1 cellular context compared by ENCODE assay signal in the genomic region with DNA sequence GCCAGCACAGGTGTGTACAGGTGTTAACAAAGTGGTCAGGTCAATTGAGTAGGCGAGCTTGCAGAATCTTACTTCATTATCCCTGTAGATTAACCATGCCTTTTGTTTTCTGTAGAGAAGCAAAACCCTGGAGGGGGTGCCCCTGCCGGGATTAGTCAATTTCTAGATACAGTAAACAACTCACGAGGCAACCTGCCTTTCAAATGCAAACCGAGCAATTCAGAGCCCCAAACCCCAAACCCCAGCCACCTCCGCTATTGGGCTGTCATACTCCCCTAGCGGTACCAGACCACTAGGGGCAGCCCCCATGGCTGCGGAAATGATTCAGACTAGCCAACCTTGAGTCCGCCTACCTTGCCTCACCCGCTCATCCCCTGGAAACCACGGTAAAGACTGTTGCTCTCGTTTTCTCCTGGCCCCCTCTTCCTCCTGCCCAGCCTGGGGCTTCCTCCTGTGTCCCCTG.
TF ChIP-seq lines count a peak whose summit lies in the region.

No MANE protein-coding gene starts in this region.

TF ChIP-seq in GM12878, 131 proteins besides CTCF, POLR2A, EP300 and RAD21 (continued from another document and continues in another):
- TF ChIP-seq, protein P1, sequence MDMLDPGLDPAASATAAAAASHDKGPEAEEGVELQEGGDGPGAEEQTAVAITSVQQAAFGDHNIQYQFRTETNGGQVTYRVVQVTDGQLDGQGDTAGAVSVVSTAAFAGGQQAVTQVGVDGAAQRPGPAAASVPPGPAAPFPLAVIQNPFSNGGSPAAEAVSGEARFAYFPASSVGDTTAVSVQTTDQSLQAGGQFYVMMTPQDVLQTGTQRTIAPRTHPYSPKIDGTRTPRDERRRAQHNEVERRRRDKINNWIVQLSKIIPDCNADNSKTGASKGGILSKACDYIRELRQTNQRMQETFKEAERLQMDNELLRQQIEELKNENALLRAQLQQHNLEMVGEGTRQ (IDR thresholded peaks at IDR 0.05; ENCODE audit: borderline replicate concordance, low read depth, low read length): no peak
- no peak for TF ChIP-seq HCFC1 (IDR thresholded peaks at IDR 0.05; ENCODE audit: low read length)
- no peak for TF ChIP-seq POLR2AphosphoS5 (IDR thresholded peaks at IDR 0.05; ENCODE audit: low read length)
- no peak for TF ChIP-seq CHD1 (IDR thresholded peaks at IDR 0.05; ENCODE audit: low read depth, low read length)
- TF ChIP-seq, protein P2, sequence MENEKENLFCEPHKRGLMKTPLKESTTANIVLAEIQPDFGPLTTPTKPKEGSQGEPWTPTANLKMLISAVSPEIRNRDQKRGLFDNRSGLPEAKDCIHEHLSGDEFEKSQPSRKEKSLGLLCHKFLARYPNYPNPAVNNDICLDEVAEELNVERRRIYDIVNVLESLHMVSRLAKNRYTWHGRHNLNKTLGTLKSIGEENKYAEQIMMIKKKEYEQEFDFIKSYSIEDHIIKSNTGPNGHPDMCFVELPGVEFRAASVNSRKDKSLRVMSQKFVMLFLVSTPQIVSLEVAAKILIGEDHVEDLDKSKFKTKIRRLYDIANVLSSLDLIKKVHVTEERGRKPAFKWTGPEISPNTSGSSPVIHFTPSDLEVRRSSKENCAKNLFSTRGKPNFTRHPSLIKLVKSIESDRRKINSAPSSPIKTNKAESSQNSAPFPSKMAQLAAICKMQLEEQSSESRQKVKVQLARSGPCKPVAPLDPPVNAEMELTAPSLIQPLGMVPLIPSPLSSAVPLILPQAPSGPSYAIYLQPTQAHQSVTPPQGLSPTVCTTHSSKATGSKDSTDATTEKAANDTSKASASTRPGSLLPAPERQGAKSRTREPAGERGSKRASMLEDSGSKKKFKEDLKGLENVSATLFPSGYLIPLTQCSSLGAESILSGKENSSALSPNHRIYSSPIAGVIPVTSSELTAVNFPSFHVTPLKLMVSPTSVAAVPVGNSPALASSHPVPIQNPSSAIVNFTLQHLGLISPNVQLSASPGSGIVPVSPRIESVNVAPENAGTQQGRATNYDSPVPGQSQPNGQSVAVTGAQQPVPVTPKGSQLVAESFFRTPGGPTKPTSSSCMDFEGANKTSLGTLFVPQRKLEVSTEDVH (IDR thresholded peaks at IDR 0.05; ENCODE audit: low read depth, partially characterized antibody): no peak
- no peak; the same call in 1 of the 2 replicates for TF ChIP-seq BMI1 (IDR thresholded peaks at IDR 0.05; ENCODE audit: borderline replicate concordance)
- TF ChIP-seq EED (IDR thresholded peaks at IDR 0.05; ENCODE audit: low read depth): peak; percentile 74
- no peak for TF ChIP-seq KAT2A (conservative IDR thresholded peaks at IDR 0.05; ENCODE audit: control insufficient read depth, low read depth, low read length)
- no peak for TF ChIP-seq MXI1 (IDR thresholded peaks at IDR 0.05; ENCODE audit: low read depth, low read length)
- TF ChIP-seq CHD2 (IDR thresholded peaks at IDR 0.05; ENCODE audit: borderline replicate concordance, low read depth, low read length): no peak
- TF ChIP-seq, protein P3, sequence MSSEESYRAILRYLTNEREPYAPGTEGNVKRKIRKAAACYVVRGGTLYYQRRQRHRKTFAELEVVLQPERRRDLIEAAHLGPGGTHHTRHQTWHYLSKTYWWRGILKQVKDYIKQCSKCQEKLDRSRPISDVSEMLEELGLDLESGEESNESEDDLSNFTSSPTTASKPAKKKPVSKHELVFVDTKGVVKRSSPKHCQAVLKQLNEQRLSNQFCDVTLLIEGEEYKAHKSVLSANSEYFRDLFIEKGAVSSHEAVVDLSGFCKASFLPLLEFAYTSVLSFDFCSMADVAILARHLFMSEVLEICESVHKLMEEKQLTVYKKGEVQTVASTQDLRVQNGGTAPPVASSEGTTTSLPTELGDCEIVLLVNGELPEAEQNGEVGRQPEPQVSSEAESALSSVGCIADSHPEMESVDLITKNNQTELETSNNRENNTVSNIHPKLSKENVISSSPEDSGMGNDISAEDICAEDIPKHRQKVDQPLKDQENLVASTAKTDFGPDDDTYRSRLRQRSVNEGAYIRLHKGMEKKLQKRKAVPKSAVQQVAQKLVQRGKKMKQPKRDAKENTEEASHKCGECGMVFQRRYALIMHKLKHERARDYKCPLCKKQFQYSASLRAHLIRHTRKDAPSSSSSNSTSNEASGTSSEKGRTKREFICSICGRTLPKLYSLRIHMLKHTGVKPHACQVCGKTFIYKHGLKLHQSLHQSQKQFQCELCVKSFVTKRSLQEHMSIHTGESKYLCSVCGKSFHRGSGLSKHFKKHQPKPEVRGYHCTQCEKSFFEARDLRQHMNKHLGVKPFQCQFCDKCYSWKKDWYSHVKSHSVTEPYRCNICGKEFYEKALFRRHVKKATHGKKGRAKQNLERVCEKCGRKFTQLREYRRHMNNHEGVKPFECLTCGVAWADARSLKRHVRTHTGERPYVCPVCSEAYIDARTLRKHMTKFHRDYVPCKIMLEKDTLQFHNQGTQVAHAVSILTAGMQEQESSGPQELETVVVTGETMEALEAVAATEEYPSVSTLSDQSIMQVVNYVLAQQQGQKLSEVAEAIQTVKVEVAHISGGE (CRISPR knock-in tag; IDR thresholded peaks at IDR 0.05): no peak
- TF ChIP-seq, protein P4, sequence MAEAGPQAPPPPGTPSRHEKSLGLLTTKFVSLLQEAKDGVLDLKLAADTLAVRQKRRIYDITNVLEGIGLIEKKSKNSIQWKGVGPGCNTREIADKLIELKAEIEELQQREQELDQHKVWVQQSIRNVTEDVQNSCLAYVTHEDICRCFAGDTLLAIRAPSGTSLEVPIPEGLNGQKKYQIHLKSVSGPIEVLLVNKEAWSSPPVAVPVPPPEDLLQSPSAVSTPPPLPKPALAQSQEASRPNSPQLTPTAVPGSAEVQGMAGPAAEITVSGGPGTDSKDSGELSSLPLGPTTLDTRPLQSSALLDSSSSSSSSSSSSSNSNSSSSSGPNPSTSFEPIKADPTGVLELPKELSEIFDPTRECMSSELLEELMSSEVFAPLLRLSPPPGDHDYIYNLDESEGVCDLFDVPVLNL (IDR thresholded peaks at IDR 0.05; ENCODE audit: low read depth, low read length): no peak
- no peak for TF ChIP-seq SIX5 (IDR thresholded peaks at IDR 0.05; ENCODE audit: low read depth, low read length, severe bottlenecking)
- TF ChIP-seq CHD4 (IDR thresholded peaks at IDR 0.05): no peak
- TF ChIP-seq CBX5 (IDR thresholded peaks at IDR 0.05; ENCODE audit: low read depth): peak; percentile 81
- TF ChIP-seq NR2C2 (IDR thresholded peaks at IDR 0.05; ENCODE audit: borderline replicate concordance, control insufficient read depth, insufficient read length, low read depth): no peak
- no peak for TF ChIP-seq BCLAF1 (IDR thresholded peaks at IDR 0.05)
- TF ChIP-seq ZNF592 (IDR thresholded peaks at IDR 0.05): no peak
- TF ChIP-seq YY1 (IDR thresholded peaks at IDR 0.05; ENCODE audit: low read depth, low read length): 0 out of 2 replicates have a peak, but pooled peaks have one; percentile 48
- TF ChIP-seq, protein P5, sequence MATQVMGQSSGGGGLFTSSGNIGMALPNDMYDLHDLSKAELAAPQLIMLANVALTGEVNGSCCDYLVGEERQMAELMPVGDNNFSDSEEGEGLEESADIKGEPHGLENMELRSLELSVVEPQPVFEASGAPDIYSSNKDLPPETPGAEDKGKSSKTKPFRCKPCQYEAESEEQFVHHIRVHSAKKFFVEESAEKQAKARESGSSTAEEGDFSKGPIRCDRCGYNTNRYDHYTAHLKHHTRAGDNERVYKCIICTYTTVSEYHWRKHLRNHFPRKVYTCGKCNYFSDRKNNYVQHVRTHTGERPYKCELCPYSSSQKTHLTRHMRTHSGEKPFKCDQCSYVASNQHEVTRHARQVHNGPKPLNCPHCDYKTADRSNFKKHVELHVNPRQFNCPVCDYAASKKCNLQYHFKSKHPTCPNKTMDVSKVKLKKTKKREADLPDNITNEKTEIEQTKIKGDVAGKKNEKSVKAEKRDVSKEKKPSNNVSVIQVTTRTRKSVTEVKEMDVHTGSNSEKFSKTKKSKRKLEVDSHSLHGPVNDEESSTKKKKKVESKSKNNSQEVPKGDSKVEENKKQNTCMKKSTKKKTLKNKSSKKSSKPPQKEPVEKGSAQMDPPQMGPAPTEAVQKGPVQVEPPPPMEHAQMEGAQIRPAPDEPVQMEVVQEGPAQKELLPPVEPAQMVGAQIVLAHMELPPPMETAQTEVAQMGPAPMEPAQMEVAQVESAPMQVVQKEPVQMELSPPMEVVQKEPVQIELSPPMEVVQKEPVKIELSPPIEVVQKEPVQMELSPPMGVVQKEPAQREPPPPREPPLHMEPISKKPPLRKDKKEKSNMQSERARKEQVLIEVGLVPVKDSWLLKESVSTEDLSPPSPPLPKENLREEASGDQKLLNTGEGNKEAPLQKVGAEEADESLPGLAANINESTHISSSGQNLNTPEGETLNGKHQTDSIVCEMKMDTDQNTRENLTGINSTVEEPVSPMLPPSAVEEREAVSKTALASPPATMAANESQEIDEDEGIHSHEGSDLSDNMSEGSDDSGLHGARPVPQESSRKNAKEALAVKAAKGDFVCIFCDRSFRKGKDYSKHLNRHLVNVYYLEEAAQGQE (IDR thresholded peaks at IDR 0.05; ENCODE audit: low read depth, low read length): no peak
- no peak for TF ChIP-seq GATAD2B (conservative IDR thresholded peaks at IDR 0.05; ENCODE audit: low read depth)
- no peak for TF ChIP-seq MEF2A (IDR thresholded peaks at IDR 0.05; ENCODE audit: insufficient read depth, low read depth, low read length)
- TF ChIP-seq FOXK2 (IDR thresholded peaks at IDR 0.05): peak; percentile 51
- TF ChIP-seq ESRRA (IDR thresholded peaks at IDR 0.05; ENCODE audit: low read length): no peak
- TF ChIP-seq EZH2 (IDR thresholded peaks at IDR 0.05; ENCODE audit: borderline replicate concordance, control insufficient read depth, low read depth, low read length): no peak
- no peak for TF ChIP-seq ZSCAN29 (IDR thresholded peaks at IDR 0.05)
- TF ChIP-seq POLR2AphosphoS2 (IDR thresholded peaks at IDR 0.05; ENCODE audit: low read depth, low read length): no peak
- 0 out of 2 replicates have a peak, but pooled peaks have one; percentile 38 for TF ChIP-seq TCF12 (IDR thresholded peaks at IDR 0.05; ENCODE audit: low read depth, low read length)
- 0 out of 2 replicates have a peak, but pooled peaks have one; percentile 37 for TF ChIP-seq RCOR1 (conservative IDR thresholded peaks at IDR 0.05; ENCODE audit: low read depth, low read length)
- TF ChIP-seq RB1 (IDR thresholded peaks at IDR 0.05; ENCODE audit: borderline replicate concordance): no peak
- TF ChIP-seq FOXM1 (IDR thresholded peaks at IDR 0.05; ENCODE audit: low read depth, low read length): peak; percentile 80
- peak; percentile 80; the same call in 1 of the 2 replicates for TF ChIP-seq BACH1 (IDR thresholded peaks at IDR 0.05; ENCODE audit: borderline replicate concordance)
- TF ChIP-seq WRNIP1 (IDR thresholded peaks at IDR 0.05; ENCODE audit: borderline replicate concordance, low read depth, low read length): no peak
- TF ChIP-seq SMARCA5 (IDR thresholded peaks at IDR 0.05): no peak
- TF ChIP-seq, protein P6, sequence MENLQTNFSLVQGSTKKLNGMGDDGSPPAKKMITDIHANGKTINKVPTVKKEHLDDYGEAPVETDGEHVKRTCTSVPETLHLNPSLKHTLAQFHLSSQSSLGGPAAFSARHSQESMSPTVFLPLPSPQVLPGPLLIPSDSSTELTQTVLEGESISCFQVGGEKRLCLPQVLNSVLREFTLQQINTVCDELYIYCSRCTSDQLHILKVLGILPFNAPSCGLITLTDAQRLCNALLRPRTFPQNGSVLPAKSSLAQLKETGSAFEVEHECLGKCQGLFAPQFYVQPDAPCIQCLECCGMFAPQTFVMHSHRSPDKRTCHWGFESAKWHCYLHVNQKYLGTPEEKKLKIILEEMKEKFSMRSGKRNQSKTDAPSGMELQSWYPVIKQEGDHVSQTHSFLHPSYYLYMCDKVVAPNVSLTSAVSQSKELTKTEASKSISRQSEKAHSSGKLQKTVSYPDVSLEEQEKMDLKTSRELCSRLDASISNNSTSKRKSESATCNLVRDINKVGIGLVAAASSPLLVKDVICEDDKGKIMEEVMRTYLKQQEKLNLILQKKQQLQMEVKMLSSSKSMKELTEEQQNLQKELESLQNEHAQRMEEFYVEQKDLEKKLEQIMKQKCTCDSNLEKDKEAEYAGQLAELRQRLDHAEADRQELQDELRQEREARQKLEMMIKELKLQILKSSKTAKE (IDR thresholded peaks at IDR 0.05; ENCODE audit: low read depth, poor library complexity, severe bottlenecking): peak; percentile 90
- no peak for TF ChIP-seq SUZ12 (IDR thresholded peaks at IDR 0.05; ENCODE audit: unreplicated experiment)
